In the genomic region with DNA sequence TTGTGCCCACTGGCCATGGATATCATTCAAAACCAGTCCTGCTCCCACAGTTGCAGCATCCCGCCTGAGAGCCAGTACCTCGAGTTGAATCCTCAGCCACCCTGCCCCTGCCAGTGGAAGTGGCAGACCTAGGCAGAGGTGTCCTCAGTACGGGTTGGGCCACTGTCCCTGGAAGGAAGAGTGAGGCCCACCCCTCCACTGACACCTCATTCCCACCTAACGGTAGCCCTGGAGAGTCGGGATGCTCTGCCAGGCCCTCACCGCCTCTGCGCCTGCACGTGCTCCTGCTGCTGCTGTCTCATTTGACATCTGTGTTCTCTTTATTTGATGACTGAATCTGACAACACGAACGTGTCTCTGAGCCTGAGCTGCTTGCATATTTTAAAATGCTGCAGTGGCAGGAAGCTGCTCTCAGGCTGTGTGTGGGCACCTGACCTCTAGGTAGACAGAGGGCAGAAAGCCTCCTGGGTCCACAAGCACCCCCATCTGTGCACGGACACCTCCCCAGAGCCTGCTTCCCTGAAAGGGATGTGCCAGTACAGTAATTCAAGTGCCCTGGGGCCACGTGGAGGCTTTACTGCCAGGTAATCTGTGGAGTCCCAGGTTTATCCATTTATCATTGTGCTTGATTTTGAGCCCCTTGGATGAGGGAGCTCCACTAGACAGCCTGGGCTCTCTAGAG, we compare ENCODE assay signal across 25 cellular contexts.
DNase-seq lines count a peak whose midpoint lies in the region; ATAC-seq and TF ChIP-seq lines count a peak whose summit lies in the region.
"Had no signal": no experiment of that assay in that cellular context is flagged by ENCODE, and none has a peak within 500 bp of the region (broad histone marks: within the 10 kb centered on the region; RNA-seq: fewer than 3 reads in every experiment).

No MANE protein-coding gene starts in this region.

- no peak overlapping the region for H3K4me3 ChIP-seq in spleen
- H3K4me3 ChIP-seq: HAP-1, smooth muscle cell, transverse colon had no signal

- CTCF ChIA-PET in activated CD8-positive, alpha-beta memory T cell treated with anti-CD3 and anti-CD28 coated beads, Interleukin-2, amount 10 ng/mL, durations not matched to agents 7 days and 5 days (lab: Charles Lee) = no interaction called here

- in situ Hi-C loops in GM13976 (cut with MboI; ENCODE audit: low sequenced_read_pairs, unreplicated experiment) = no loop called here

- peaks cover 0 to 33% (median 0%) of the 10 kb centered on the region in 7 donors for H3K27me3 ChIP-seq in spleen (replicated peaks in 1 of 7)
- H3K27me3 ChIP-seq: BE2C, brain microvascular endothelial cell, foreskin keratinocyte had no signal

- TF ChIP-seq CTCF in GM13976 (IDR thresholded peaks at IDR 0.05; ENCODE audit: borderline replicate concordance, control extremely low read depth, extremely low read depth, insufficient read depth, missing control alignments) (no peak), spleen (IDR thresholded peaks at IDR 0.05 in 8 of 11, conservative IDR thresholded peaks at IDR 0.05 in 3 of 11) (no peak)

- H3K27ac ChIP-seq in spleen = no peak overlapping the region
- H3K27ac ChIP-seq: brain microvascular endothelial cell, foreskin keratinocyte, transverse colon had no signal

- H3K36me3 ChIP-seq in spleen = no peaks in the 10 kb centered on the region
- H3K36me3 ChIP-seq: BE2C, brain microvascular endothelial cell, HAP-1, transverse colon had no signal

- H3K4me1 ChIP-seq in spleen = no peaks in the 10 kb centered on the region
- H3K4me1 ChIP-seq: BE2C, foreskin keratinocyte, HAP-1, transverse colon had no signal

- no peak overlapping the region for H3K4me3 Mint-ChIP-seq in activated CD8-positive, alpha-beta memory T cell treated with anti-CD3 and anti-CD28 coated beads, Interleukin-2, amount 10 ng/mL, durations not matched to agents 7 days and 5 days
- H3K4me3 Mint-ChIP-seq: activated naive CD4-positive, alpha-beta T cell treated with anti-CD3 and anti-CD28 coated beads for 36 hours; activated T-cell treated with anti-CD3 and anti-CD28 coated beads, Interleukin-2, amount 50 U/mL, for 72 hours; effector memory CD8-positive, alpha-beta T cell had no signal

- intact Hi-C loops in head of caudate nucleus (cut with DNase I) (no loop called here), spleen (cut with DNase I; ENCODE audit: low total_unique reads) (no loop called here)

- TF ChIP-seq POLR2A in spleen (IDR thresholded peaks at IDR 0.05) = no peak

- H3K36me3 Mint-ChIP-seq in activated CD8-positive, alpha-beta memory T cell treated with anti-CD3 and anti-CD28 coated beads, Interleukin-2, amount 10 ng/mL, durations not matched to agents 7 days and 5 days = no peaks in the 10 kb centered on the region
- H3K36me3 Mint-ChIP-seq: IgD-negative memory B cell, naive B cell had no signal

- H3K27ac Mint-ChIP-seq in activated CD8-positive, alpha-beta memory T cell treated with anti-CD3 and anti-CD28 coated beads, Interleukin-2, amount 10 ng/mL, durations not matched to agents 7 days and 5 days = no peak overlapping the region
- H3K27ac Mint-ChIP-seq: activated naive CD4-positive, alpha-beta T cell treated with anti-CD3 and anti-CD28 coated beads for 36 hours; activated T-cell treated with anti-CD3 and anti-CD28 coated beads, Interleukin-2, amount 50 U/mL, for 72 hours; effector memory CD8-positive, alpha-beta T cell; IgD-negative memory B cell had no signal

- H3K27me3 Mint-ChIP-seq in activated CD8-positive, alpha-beta memory T cell treated with anti-CD3 and anti-CD28 coated beads, Interleukin-2, amount 10 ng/mL, durations not matched to agents 7 days and 5 days = peaks cover 2% of the 10 kb centered on the region

- H3K9me3 Mint-ChIP-seq in activated CD8-positive, alpha-beta memory T cell treated with anti-CD3 and anti-CD28 coated beads, Interleukin-2, amount 10 ng/mL, durations not matched to agents 7 days and 5 days (ENCODE audit: low read depth) = no peaks in the 10 kb centered on the region
- H3K9me3 Mint-ChIP-seq: activated naive CD4-positive, alpha-beta T cell treated with anti-CD3 and anti-CD28 coated beads for 36 hours; activated T-cell treated with anti-CD3 and anti-CD28 coated beads, Interleukin-2, amount 50 U/mL, for 72 hours; effector memory CD8-positive, alpha-beta T cell; IgD-negative memory B cell had no signal

- no peaks in the 10 kb centered on the region for H3K4me1 Mint-ChIP-seq in activated CD8-positive, alpha-beta memory T cell treated with anti-CD3 and anti-CD28 coated beads, Interleukin-2, amount 10 ng/mL, durations not matched to agents 7 days and 5 days
- H3K4me1 Mint-ChIP-seq: naive B cell had no signal

- H3K9me3 ChIP-seq in spleen = no peaks in the 10 kb centered on the region
- H3K9me3 ChIP-seq: BE2C, HAP-1, transverse colon had no signal

- WGBS in spleen, 5 donors = 69 to 83% (median 75%) methylated on average over 10 to 12 of the region's 12 CpGs

- peak; percentile 50 for DNase-seq in activated CD8-positive, alpha-beta memory T cell treated with anti-CD3 and anti-CD28 coated beads for 24 hours
- DNase-seq in activated CD8-positive, alpha-beta memory T cell treated with anti-CD3 and anti-CD28 coated beads, Interleukin-2, amount 10 ng/mL, durations not matched to agents 7 days and 5 days = no peak
- DNase-seq in GM13976 (ENCODE audit: low spot score) (peak; percentile 29), head of caudate nucleus (peak in 39 of 42 donors; percentile 12 to 77 (median 60)), spleen (peak; percentile 45), mucosa of gallbladder (ENCODE audit: low spot score) (no peak), KG1 (lab: John Stamatoyannopoulos, UW) (no peak), T-helper 2 cell (no peak)
- DNase-seq: activated CD4-positive, alpha-beta T cell treated with anti-CD3 and anti-CD28 coated beads for 1 hour; activated naive CD4-positive, alpha-beta T cell treated with anti-CD3 and anti-CD28 coated beads for 36 hours; activated T-cell treated with anti-CD3 and anti-CD28 coated beads, Interleukin-2, amount 50 U/mL, for 72 hours; BE2C; brain microvascular endothelial cell; DMS53; effector memory CD8-positive, alpha-beta T cell; foreskin keratinocyte; naive B cell; NCI-H1092; NCI-H1694 treated with DMSO at 0.1 percent for 48 hours; RPMI8226; stimulated activated CD4-positive, alpha-beta T cell treated with anti-CD3 and anti-CD28 coated beads, Interleukin-2, amount 100 ng/mL, for 24 hours; transverse colon had no signal

- no peak for ATAC-seq in activated CD8-positive, alpha-beta memory T cell treated with anti-CD3 and anti-CD28 coated beads, Interleukin-2, amount 10 ng/mL, durations not matched to agents 7 days and 5 days
- ATAC-seq: activated T-cell treated with anti-CD3 and anti-CD28 coated beads, Interleukin-2, amount 50 U/mL, for 72 hours; effector memory CD8-positive, alpha-beta T cell; foreskin keratinocyte had no signal

Comparison
In these comparisons a context has a peak if more than half of its experiments do, and no peak if none do; other contexts are left out.
1. DNase-seq: peak in activated CD8-positive, alpha-beta memory T cell treated with anti-CD3 and anti-CD28 coated beads for 24 hours (single experiment), GM13976 (single experiment), head of caudate nucleus (39 of 42) and spleen (single experiment); none in activated CD8-positive, alpha-beta memory T cell treated with anti-CD3 and anti-CD28 coated beads, Interleukin-2, amount 10 ng/mL, durations not matched to agents 7 days and 5 days (single experiment), mucosa of gallbladder (single experiment), KG1 (single experiment) and T-helper 2 cell (0 of 5).